ENCODE assay signal across 1 cellular context in the genomic region with DNA sequence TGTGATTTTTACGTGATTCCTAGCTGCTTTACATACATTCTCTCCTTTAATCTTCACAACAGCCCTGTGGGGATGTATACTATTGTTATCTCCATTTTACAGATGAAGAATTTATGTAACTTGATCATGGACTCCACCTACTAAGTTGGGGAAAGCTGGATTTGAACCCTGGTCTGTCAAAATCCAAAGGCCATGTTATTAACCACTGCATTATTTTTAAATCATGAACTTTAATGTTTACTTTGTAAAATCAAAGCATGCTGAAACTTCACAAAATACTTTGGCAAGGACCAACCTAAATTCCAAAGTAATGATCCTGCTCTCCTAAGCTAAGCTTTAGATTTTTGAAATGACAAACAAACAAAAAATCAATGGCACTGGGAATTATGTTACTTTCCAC.
TF ChIP-seq lines count a peak whose summit lies in the region.

No MANE protein-coding gene starts in this region.

TF ChIP-seq in IMR-90, 13 proteins besides CTCF, POLR2A, EP300 and RAD21:
- no peak for TF ChIP-seq BHLHE40 (IDR thresholded peaks at IDR 0.05; ENCODE audit: low read depth, low read length)
- TF ChIP-seq MXI1 (IDR thresholded peaks at IDR 0.05; ENCODE audit: borderline replicate concordance, low read depth, low read length), result no peak
- TF ChIP-seq FOS (IDR thresholded peaks at IDR 0.05; ENCODE audit: low read depth, low read length), result no peak
- TF ChIP-seq, protein P1, sequence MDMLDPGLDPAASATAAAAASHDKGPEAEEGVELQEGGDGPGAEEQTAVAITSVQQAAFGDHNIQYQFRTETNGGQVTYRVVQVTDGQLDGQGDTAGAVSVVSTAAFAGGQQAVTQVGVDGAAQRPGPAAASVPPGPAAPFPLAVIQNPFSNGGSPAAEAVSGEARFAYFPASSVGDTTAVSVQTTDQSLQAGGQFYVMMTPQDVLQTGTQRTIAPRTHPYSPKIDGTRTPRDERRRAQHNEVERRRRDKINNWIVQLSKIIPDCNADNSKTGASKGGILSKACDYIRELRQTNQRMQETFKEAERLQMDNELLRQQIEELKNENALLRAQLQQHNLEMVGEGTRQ (IDR thresholded peaks at IDR 0.05; ENCODE audit: low read depth, low read length), result no peak
- no peak for TF ChIP-seq CHD1 (IDR thresholded peaks at IDR 0.05; ENCODE audit: low read depth, low read length)
- no peak for TF ChIP-seq NFE2L2 (IDR thresholded peaks at IDR 0.05; ENCODE audit: low read depth, low read length)
- no peak for TF ChIP-seq MAZ (IDR thresholded peaks at IDR 0.05; ENCODE audit: borderline replicate concordance, low read depth, low read length)
- no peak for TF ChIP-seq SMC3 (IDR thresholded peaks at IDR 0.05; ENCODE audit: low read depth, low read length)
- no peak for TF ChIP-seq RCOR1 (IDR thresholded peaks at IDR 0.05; ENCODE audit: insufficient replicate concordance, low read length)
- no peak for TF ChIP-seq MAFK (IDR thresholded peaks at IDR 0.05; ENCODE audit: low read depth, low read length)
- no peak for TF ChIP-seq CEBPB (IDR thresholded peaks at IDR 0.05; ENCODE audit: low read depth, low read length)
- no peak for TF ChIP-seq RFX5 (IDR thresholded peaks at IDR 0.05; ENCODE audit: low read depth, low read length)
- TF ChIP-seq, protein P2, sequence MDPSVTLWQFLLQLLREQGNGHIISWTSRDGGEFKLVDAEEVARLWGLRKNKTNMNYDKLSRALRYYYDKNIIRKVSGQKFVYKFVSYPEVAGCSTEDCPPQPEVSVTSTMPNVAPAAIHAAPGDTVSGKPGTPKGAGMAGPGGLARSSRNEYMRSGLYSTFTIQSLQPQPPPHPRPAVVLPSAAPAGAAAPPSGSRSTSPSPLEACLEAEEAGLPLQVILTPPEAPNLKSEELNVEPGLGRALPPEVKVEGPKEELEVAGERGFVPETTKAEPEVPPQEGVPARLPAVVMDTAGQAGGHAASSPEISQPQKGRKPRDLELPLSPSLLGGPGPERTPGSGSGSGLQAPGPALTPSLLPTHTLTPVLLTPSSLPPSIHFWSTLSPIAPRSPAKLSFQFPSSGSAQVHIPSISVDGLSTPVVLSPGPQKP (IDR thresholded peaks at IDR 0.05; ENCODE audit: borderline replicate concordance, low read depth, low read length), result no peak
TF ChIP-seq in IMR-90: peak in this region for 0.
